Comparison of ENCODE assay signal across 1 cellular context in the genomic region with DNA sequence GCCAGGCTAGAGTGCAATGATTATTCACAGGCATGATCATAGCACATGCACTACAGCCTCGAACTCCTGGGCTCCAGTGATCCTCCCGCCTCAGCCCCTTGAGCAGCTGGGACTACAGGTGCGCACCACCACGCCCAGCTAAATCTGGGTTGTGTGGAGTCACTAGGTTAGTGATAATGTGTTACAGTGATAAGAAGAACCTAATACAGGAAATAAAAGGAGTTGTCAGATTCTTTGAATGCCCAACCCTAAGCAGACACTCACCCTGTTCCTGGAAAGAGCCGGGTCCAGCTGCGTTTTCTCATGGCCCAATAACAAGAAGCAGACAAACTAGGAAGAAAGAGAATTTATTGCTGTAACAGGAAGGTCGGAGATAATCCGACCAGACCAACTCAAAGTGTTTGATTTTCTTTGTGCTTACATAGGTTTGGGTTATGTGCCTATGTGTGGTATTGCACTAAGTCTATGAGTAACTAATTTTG.
TF ChIP-seq lines count a peak whose summit lies in the region.

No MANE protein-coding gene starts in this region.

TF ChIP-seq in A549, 52 proteins besides CTCF, POLR2A, EP300 and RAD21 (continued from another document):
- TF ChIP-seq ZNF302 (CRISPR knock-in tag; IDR thresholded peaks at IDR 0.05) (no peak), NFE2L2 (conservative IDR thresholded peaks at IDR 0.05; ENCODE audit: low read length) (no peak), MYC (IDR thresholded peaks at IDR 0.05; ENCODE audit: borderline replicate concordance, low read length) (no peak), CBX8 (IDR thresholded peaks at IDR 0.05) (no peak), MAZ (IDR thresholded peaks at IDR 0.05; ENCODE audit: borderline replicate concordance, low read depth, low read length) (no peak), RNF2 (IDR thresholded peaks at IDR 0.05; ENCODE audit: borderline replicate concordance, low read depth) (no peak), FOSB (CRISPR knock-in tag; IDR thresholded peaks at IDR 0.05) (no peak), MAFK (IDR thresholded peaks at IDR 0.05; ENCODE audit: partially characterized antibody) (no peak), SMC3 (IDR thresholded peaks at IDR 0.05) (no peak), RARB (CRISPR knock-in tag; IDR thresholded peaks at IDR 0.05) (no peak), ESRRA (IDR thresholded peaks at IDR 0.05; ENCODE audit: borderline replicate concordance, low read length) (no peak)
